8 cellular contexts compared by ENCODE assay signal in genomic region chr9:110256142-110256391, GRCh38. TPM values are rescaled to one million over a fixed set of nuclear protein-coding genes. Genes with fewer than 3 reads are reported as not detected.
A peak's percentile ranks its signal among the peaks of the same experiment; 100 is the strongest.
DNase-seq lines count a peak whose midpoint lies in the region; ATAC-seq and TF ChIP-seq lines count a peak whose summit lies in the region.

No MANE protein-coding gene starts in this region.

- H3K9me3 ChIP-seq in GM23248 (ENCODE audit: low read depth) (no peaks in the 10 kb centered on the region), SK-N-MC (ENCODE audit: low read depth, low read length) (no peaks in the 10 kb centered on the region), trophoblast cell (ENCODE audit: insufficient read depth, low read depth, low read length) (peaks cover 4% of the 10 kb centered on the region)

- H3K9me2 ChIP-seq in GM23248 (ENCODE audit: insufficient read depth) = no peaks in the 10 kb centered on the region

- peaks cover 52% of the 10 kb centered on the region for H3K79me2 ChIP-seq in GM23248 (ENCODE audit: insufficient read depth)
- peaks cover 26% of the 10 kb centered on the region for H3K79me2 ChIP-seq in trophoblast cell (ENCODE audit: control insufficient read depth, insufficient read depth, low read length, poor library complexity)

- peak overlapping the region; percentile 55 for H4K12ac ChIP-seq in trophoblast cell (ENCODE audit: low read depth, low read length)

- peak overlapping the region; percentile 60 for H3K14ac ChIP-seq in trophoblast cell (ENCODE audit: low read length)

- H3K4me2 ChIP-seq in GM23248 (ENCODE audit: unreplicated experiment) = peak overlapping the region; percentile 88
- H3K4me2 ChIP-seq in trophoblast cell (ENCODE audit: low read length) = peak overlapping the region; percentile 77

- H3F3A ChIP-seq in GM23248 (ENCODE audit: insufficient read depth) = 0 out of 2 replicates have a peak, but pooled peaks cover 19% of the 10 kb centered on the region

- peak overlapping the region; percentile 58 for H4K91ac ChIP-seq in trophoblast cell (ENCODE audit: low read depth, low read length)

- H2AFZ ChIP-seq in GM23248 (peak overlapping the region; percentile 71; the same call in 1 of the 2 replicates), trophoblast cell (ENCODE audit: insufficient read depth, low read length, poor library complexity) (peak overlapping the region; percentile 55)

- in situ Hi-C loops in GM23248 (cut with MboI) = no loop called here

- H2BK5ac ChIP-seq in trophoblast cell (ENCODE audit: low read depth, low read length, poor library complexity) = peak overlapping the region; percentile 86

- peaks cover 15% of the 10 kb centered on the region for H3K79me1 ChIP-seq in trophoblast cell (ENCODE audit: low read length)

- peak overlapping the region; percentile 73 for H4K8ac ChIP-seq in trophoblast cell (ENCODE audit: low read depth, low read length)

- H3K4ac ChIP-seq in trophoblast cell (ENCODE audit: low read depth, low read length) = peak overlapping the region; percentile 88

- peak overlapping the region; percentile 61 for H2AK5ac ChIP-seq in trophoblast cell (ENCODE audit: low read length)

- H3K36me3 ChIP-seq in GM23248 (ENCODE audit: low read depth) (peaks cover 2% of the 10 kb centered on the region; the same call in 1 of the 2 replicates), SK-N-MC (ENCODE audit: insufficient read depth, low read length) (peaks cover 11% of the 10 kb centered on the region), trophoblast cell (ENCODE audit: control insufficient read depth in 1 of 2, insufficient read depth in 2 of 2, low read length in 2 of 2) (no peaks in the 10 kb centered on the region)

- peak overlapping the region; percentile 87 for H3K4me3 ChIP-seq in GM23248
- peak overlapping the region; percentile 93 for H3K4me3 ChIP-seq in SK-N-MC
- H3K4me3 ChIP-seq in foreskin fibroblast (ENCODE audit: low read depth in 1 of 2, low read length in 2 of 2) = peak overlapping the region; percentile 54 to 85
- peak overlapping the region; percentile 91 for H3K4me3 ChIP-seq in trophoblast cell (ENCODE audit: low read depth, low read length)

- H3K27me3 ChIP-seq in GM23248 (replicated peaks; ENCODE audit: insufficient read depth) (no peaks in the 10 kb centered on the region), trophoblast cell (ENCODE audit: insufficient read depth, low read length) (no peaks in the 10 kb centered on the region)

- peaks cover 43% of the 10 kb centered on the region for H3K4me1 ChIP-seq in GM23248 (ENCODE audit: insufficient read depth)
- H3K4me1 ChIP-seq in trophoblast cell (ENCODE audit: control insufficient read depth in 1 of 2, insufficient read depth in 2 of 2, low read length in 2 of 2) = peaks cover 7 to 12% of the 10 kb centered on the region in 2 experiments

- H3K18ac ChIP-seq in trophoblast cell (ENCODE audit: low read length) = peak overlapping the region; percentile 91

- no peak for ATAC-seq in GM19035 (IDR thresholded peaks at IDR 0.05; ENCODE audit: unreplicated experiment)

- H3K23ac ChIP-seq in trophoblast cell (ENCODE audit: low read length) = no peak overlapping the region

- H2BK12ac ChIP-seq in trophoblast cell (ENCODE audit: low read length) = no peak overlapping the region

- DNase-seq in GM23248 (no peak), SK-N-MC (ENCODE audit: low read depth, low spot score) (no peak), foreskin fibroblast (no peak), trophoblast cell (no peak), pons (ENCODE audit: low spot score) (no peak), GM19238 (ENCODE audit: insufficient read length, low spot score) (no peak), OCI-M1 (lab: John Stamatoyannopoulos, UW) (no peak)

- peaks cover 21% of the 10 kb centered on the region for H4K20me1 ChIP-seq in GM23248 (ENCODE audit: insufficient read depth)

- peak overlapping the region; percentile 67 for H2BK120ac ChIP-seq in trophoblast cell (ENCODE audit: insufficient read depth, low read length, poor library complexity)

- no peak for TF ChIP-seq CTCF in foreskin fibroblast (IDR thresholded peaks at IDR 0.05; ENCODE audit: low read depth, low read length)

- peak overlapping the region; percentile 96 for H3K27ac ChIP-seq in GM23248
- H3K27ac ChIP-seq in SK-N-MC = peak overlapping the region; percentile 73; the same call in 1 of the 2 replicates
- peak overlapping the region; percentile 71 for H3K27ac ChIP-seq in trophoblast cell (ENCODE audit: low read depth, low read length)

- 0 to 1% methylated on average over 12 to 27 of the region's 29 CpGs for WGBS in GM23248 (ENCODE audit: low coverage in 1 of 2, low lambda C conversion rate in 2 of 2, missing lambda C conversion rate in 2 of 2), 2 experiments
- WGBS in trophoblast cell (ENCODE audit: extremely low coverage, insufficient coverage, insufficient read length) = no CpG with 5 or more reads among the region's 29 CpGs

- H3K9ac ChIP-seq in GM23248 (peak overlapping the region; percentile 95), SK-N-MC (ENCODE audit: insufficient read length) (peak overlapping the region; percentile 90), trophoblast cell (ENCODE audit: low read length) (peak overlapping the region; percentile 75)

RNA-seq across cellular contexts. Expression of gene TXN, which starts 0.2 kb away (rescaled TPM):
- total RNA-seq in GM23248 (2014; rRNA removed; shearing (Covaris generic)) = 223 and 251 TPM in 2 replicates
- polyA plus RNA-seq in GM23248 (2016; fragmentation: Nextera tagmentation; extraction: Ambion mirVana) = 952 and 958 TPM in 2 replicates
- polyA plus RNA-seq in trophoblast cell (2013) = 371 and 378 TPM in 2 replicates

RNA-seq across cellular contexts. Expression of gene C9orf152, which starts 48.1 kb away (rescaled TPM):
- not detected in 2 replicates for total RNA-seq in GM23248 (2014; rRNA removed; shearing (Covaris generic))
- 0.09 TPM in 1 of 2 replicates, not detected in the other for polyA plus RNA-seq in GM23248 (2016; fragmentation: Nextera tagmentation; extraction: Ambion mirVana)
- polyA plus RNA-seq in trophoblast cell (2013) = 0.05 and 0.06 TPM in 2 replicates
